ENCODE assay signal across 2 cellular contexts in genomic region chr3:39126532-39127071, GRCh38.
TF ChIP-seq lines count a peak whose summit lies in the region.

No MANE protein-coding gene starts in this region.

TF ChIP-seq in GM12891, 5 proteins besides CTCF, POLR2A, EP300 and RAD21:
- TF ChIP-seq SPI1 (IDR thresholded peaks at IDR 0.05; ENCODE audit: low read depth, low read length) (peak; percentile 78), POU2F2 (IDR thresholded peaks at IDR 0.05; ENCODE audit: low read depth, low read length) (no peak)
TF ChIP-seq in GM12891: peak in this region for 1.

TF ChIP-seq in endothelial cell of umbilical vein, 7 proteins besides CTCF, POLR2A, EP300 and RAD21:
- no peak for TF ChIP-seq MYC (IDR thresholded peaks at IDR 0.05; ENCODE audit: low read depth, low read length)
- TF ChIP-seq POLR2AphosphoS5 (IDR thresholded peaks at IDR 0.05; ENCODE audit: insufficient read depth, low read depth, low read length), result no peak
- TF ChIP-seq EZH2 (IDR thresholded peaks at IDR 0.05; ENCODE audit: borderline replicate concordance, low read depth, low read length, severe bottlenecking), result no peak
- TF ChIP-seq MAX (IDR thresholded peaks at IDR 0.05; ENCODE audit: insufficient read depth, insufficient read length), result peak; percentile 41
